Comparison of ENCODE assay signal across 31 cellular contexts in genomic region chr1:230012742-230013141, GRCh38.
"Had no signal": no experiment of that assay in that cellular context is flagged by ENCODE, and none has a peak within 500 bp of the region (broad histone marks: within the 10 kb centered on the region; RNA-seq: fewer than 3 reads in every experiment).

No MANE protein-coding gene starts in this region.

- H3K4me3 Mint-ChIP-seq: mesothelial cell of epicardium; naive thymus-derived CD4-positive, alpha-beta T cell; natural killer cell treated with Interleukin-12 subunit alpha and Interleukin-12 subunit beta and Interleukin-15 and Interleukin-18, amount 100 ng/mL, for 72 hours; neural crest cell; stimulated activated naive B cell treated with anti-CD40 and anti-IgM and Interleukin-4, amounts not matched to agents 10 μg/mL and 1 μg/mL and 100 μg/mL, for 72 hours had no signal

- H3K27ac Mint-ChIP-seq: mesothelial cell of epicardium; naive thymus-derived CD4-positive, alpha-beta T cell; natural killer cell treated with Interleukin-12 subunit alpha and Interleukin-12 subunit beta and Interleukin-15 and Interleukin-18, amount 100 ng/mL, for 72 hours; stimulated activated naive B cell treated with anti-CD40 and anti-IgM and Interleukin-4, amounts not matched to agents 10 μg/mL and 1 μg/mL and 100 μg/mL, for 72 hours had no signal

- DNase-seq: hippocampal formation; kidney glomerular epithelial cell; left cardiac atrium; left ventricle myocardium superior; lower lobe of right lung; mammary epithelial cell; mesendoderm; naive thymus-derived CD4-positive, alpha-beta T cell; nucleus accumbens; pancreas; posterior cingulate gyrus; retina; right cardiac atrium; sigmoid colon; stimulated activated CD4-positive, alpha-beta T cell treated with anti-CD3 and anti-CD28 coated beads, Interleukin-12 subunit alpha, Interleukin-12 subunit beta, amount 100 ng/mL, for 4 hours; stimulated activated CD4-positive, alpha-beta T cell treated with anti-CD3 and anti-CD28 coated beads, Interleukin-15, amount 100 ng/mL, for 24 hours; stimulated activated CD4-positive, alpha-beta T cell treated with anti-CD3 and anti-CD28 coated beads, Interleukin-2, amount 100 ng/mL, for 24 hours; stimulated activated CD4-positive, alpha-beta T cell treated with anti-CD3 and anti-CD28 coated beads, Interleukin-4, amount 100 ng/mL, for 1 hour; stimulated activated naive B cell treated with anti-CD40 and anti-IgM and Interleukin-4, amounts not matched to agents 10 μg/mL and 1 μg/mL and 100 μg/mL, for 72 hours; stimulated activated naive CD8-positive, alpha-beta T cell treated with anti-CD3 and anti-CD28 coated beads, Interleukin-15, Interleukin-2, amounts not matched to agents 100 U/mL and 50 U/mL, for 24 hours; stomach; testis; thyroid gland; transverse colon; upper lobe of left lung had no signal

- H3K36me3 ChIP-seq: lower lobe of right lung, pancreas, prostate gland, sigmoid colon, stomach, thyroid gland, transverse colon, upper lobe of left lung, vagina had no signal

- H3K27ac ChIP-seq: lower lobe of right lung, pancreas, prostate gland, sigmoid colon, stomach, testis, thyroid gland, transverse colon, upper lobe of left lung, vagina had no signal

- H3K36me3 Mint-ChIP-seq: mesothelial cell of epicardium; natural killer cell treated with Interleukin-12 subunit alpha and Interleukin-12 subunit beta and Interleukin-15 and Interleukin-18, amount 100 ng/mL, for 72 hours; stimulated activated naive B cell treated with anti-CD40 and anti-IgM and Interleukin-4, amounts not matched to agents 10 μg/mL and 1 μg/mL and 100 μg/mL, for 72 hours had no signal

- FAIRE-seq: keratinocyte, pancreas had no signal

- H3K9me3 ChIP-seq: lower lobe of right lung, pancreas, prostate gland, sigmoid colon, stomach, testis, thyroid gland, transverse colon, upper lobe of left lung, vagina had no signal

- H3K9me3 Mint-ChIP-seq: mesothelial cell of epicardium; naive thymus-derived CD4-positive, alpha-beta T cell; natural killer cell treated with Interleukin-12 subunit alpha and Interleukin-12 subunit beta and Interleukin-15 and Interleukin-18, amount 100 ng/mL, for 72 hours; neural crest cell; stimulated activated naive B cell treated with anti-CD40 and anti-IgM and Interleukin-4, amounts not matched to agents 10 μg/mL and 1 μg/mL and 100 μg/mL, for 72 hours had no signal

- ATAC-seq: left cardiac atrium; left ventricle myocardium superior; lower lobe of right lung; naive thymus-derived CD4-positive, alpha-beta T cell; natural killer cell treated with Interleukin-12 subunit alpha and Interleukin-12 subunit beta and Interleukin-15 and Interleukin-18, amount 100 ng/mL, for 72 hours; pancreas; right cardiac atrium; stimulated activated naive B cell treated with anti-CD40 and anti-IgM and Interleukin-4, amounts not matched to agents 10 μg/mL and 1 μg/mL and 100 μg/mL, for 72 hours; stimulated activated naive CD8-positive, alpha-beta T cell treated with anti-CD3 and anti-CD28 coated beads, Interleukin-15, Interleukin-2, amounts not matched to agents 100 U/mL and 50 U/mL, for 24 hours had no signal

- H3K4me1 Mint-ChIP-seq: mesothelial cell of epicardium; naive thymus-derived CD4-positive, alpha-beta T cell; neural crest cell; stimulated activated naive B cell treated with anti-CD40 and anti-IgM and Interleukin-4, amounts not matched to agents 10 μg/mL and 1 μg/mL and 100 μg/mL, for 72 hours had no signal

- H3K4me3 ChIP-seq: lower lobe of right lung, pancreas, prostate gland, sigmoid colon, stomach, testis, thyroid gland, transverse colon, upper lobe of left lung, vagina had no signal

- H3K4me1 ChIP-seq: lower lobe of right lung, pancreas, prostate gland, stomach, testis, thyroid gland, upper lobe of left lung, vagina had no signal

- H3K27me3 ChIP-seq: pancreas, sigmoid colon, stomach, testis, thyroid gland, transverse colon, upper lobe of left lung, vagina had no signal
